Comparison of ENCODE assay signal across 8 cellular contexts in genomic region chr12:92929957-92930356, GRCh38. TPM values are rescaled to one million over a fixed set of nuclear protein-coding genes. Genes with fewer than 3 reads are reported as not detected.
DNase-seq lines count a peak whose midpoint lies in the region; ATAC-seq and TF ChIP-seq lines count a peak whose summit lies in the region.

No MANE protein-coding gene starts in this region.

- TF ChIP-seq CTCF in DND-41 (IDR thresholded peaks at IDR 0.05; ENCODE audit: borderline replicate concordance, extremely low read depth, low read length, poor library complexity, severe bottlenecking) (no peak), OCI-LY7 (conservative IDR thresholded peaks at IDR 0.05; ENCODE audit: low read length) (no peak), epithelial cell of esophagus (IDR thresholded peaks at IDR 0.05; ENCODE audit: insufficient read depth, low read depth, low read length, missing control alignments) (no peak), parathyroid adenoma (IDR thresholded peaks at IDR 0.05) (no peak), GM10266 (IDR thresholded peaks at IDR 0.05; ENCODE audit: control insufficient read depth, insufficient read depth, low read depth, missing control alignments) (no peak)

- no peak for ATAC-seq in DND-41 (ENCODE audit: insufficient read depth, low read depth)
- ATAC-seq in GM18511 (IDR thresholded peaks at IDR 0.05; ENCODE audit: unreplicated experiment), result no peak

- intact Hi-C loops in OCI-LY7 (cut with micrococcal nuclease; ENCODE audit: unreplicated experiment), result loop anchor here (2.0 to 5.0 kb wide), 3 partner anchors 237 to 512 kb away; partner anchors contain the start of gene UBE2N

- H3K4me1 ChIP-seq in DND-41 (ENCODE audit: insufficient read depth, low read length), result peaks cover 36% of the 10 kb centered on the region
- peaks cover 28% of the 10 kb centered on the region for H3K4me1 ChIP-seq in OCI-LY7 (ENCODE audit: insufficient read depth, low read length, poor library complexity, severe bottlenecking)
- H3K4me1 ChIP-seq in parathyroid adenoma, result peaks cover 22% of the 10 kb centered on the region

- H3K27ac ChIP-seq in DND-41 (ENCODE audit: low read length), result peak overlapping the region; percentile 92
- H3K27ac ChIP-seq in OCI-LY7 (ENCODE audit: low read depth, low read length, poor library complexity, severe bottlenecking), result peak overlapping the region; percentile 44
- peak overlapping the region; percentile 92 for H3K27ac ChIP-seq in parathyroid adenoma

- POLR2A ChIA-PET in OCI-LY7 (lab: Charles Lee), result interaction anchor here (1.3 to 5.6 kb wide), 3 partner anchors 13 to 20 kb away, joined by 4 to 27 read pairs (median 6); no protein-coding TSS in a partner anchor

- H2AFZ ChIP-seq in DND-41 (ENCODE audit: low read depth, low read length) (peak overlapping the region; percentile 99), OCI-LY7 (ENCODE audit: low read length) (peak overlapping the region; percentile 80), parathyroid adenoma (peak overlapping the region; percentile 99)

- no TSS peak for BruUV-seq in OCI-LY7 (replicated peaks; lab: Mats Ljungman, UMichigan)

- DNase-seq in DND-41 (no peak), OCI-LY7 (ENCODE audit: low spot score) (no peak), epithelial cell of esophagus (ENCODE audit: low read depth) (no peak), foreskin melanocyte (no peak), GM10266 (ENCODE audit: extremely low spot score) (no peak), nucleus accumbens (lab: John Stamatoyannopoulos, UW) (no peak)

- no peaks in the 10 kb centered on the region for H3K9me2 ChIP-seq in OCI-LY7 (ENCODE audit: insufficient read depth, low read length)

- H3K9me3 ChIP-seq in DND-41 (ENCODE audit: insufficient read depth, low read length, severe bottlenecking) (no peaks in the 10 kb centered on the region), OCI-LY7 (ENCODE audit: low read length) (no peaks in the 10 kb centered on the region), parathyroid adenoma (ENCODE audit: control insufficient read depth, low read length) (no peaks in the 10 kb centered on the region)

- CTCF ChIA-PET in OCI-LY7 (lab: Charles Lee; ENCODE audit: unreplicated experiment), result interaction anchor here (0.6 kb wide), 1 partner anchor 537 kb away, joined by 3 read pairs; the partner anchor contains the start of gene MRPL42

- peak overlapping the region; percentile 60 to 83 for H3K4me3 ChIP-seq in DND-41 (ENCODE audit: low read depth in 1 of 2, low read length in 2 of 2)
- peak overlapping the region; percentile 75 for H3K4me3 ChIP-seq in OCI-LY7 (ENCODE audit: low read depth, low read length, poor library complexity, severe bottlenecking)
- H3K4me3 ChIP-seq in epithelial cell of esophagus (ENCODE audit: low read length), result peak overlapping the region; percentile 67
- H3K4me3 ChIP-seq in parathyroid adenoma (ENCODE audit: low read depth, low read length), result peak overlapping the region; percentile 91

- H3K36me3 ChIP-seq in DND-41 (ENCODE audit: insufficient read depth, low read length) (no peaks in the 10 kb centered on the region; the same call in 1 of the 2 replicates), OCI-LY7 (ENCODE audit: insufficient read depth, low read length) (no peaks in the 10 kb centered on the region), parathyroid adenoma (ENCODE audit: control insufficient read depth, insufficient read depth, low read length) (no peaks in the 10 kb centered on the region)

- H3K9ac ChIP-seq in DND-41 (ENCODE audit: low read depth, low read length) (peak overlapping the region; percentile 76), parathyroid adenoma (peak overlapping the region; percentile 28)

- H4K20me1 ChIP-seq in DND-41 (ENCODE audit: insufficient read depth, low read length), result peaks cover 12% of the 10 kb centered on the region; the same call in 1 of the 2 replicates
- H4K20me1 ChIP-seq in OCI-LY7 (ENCODE audit: insufficient read depth, low read length), result peaks cover 15% of the 10 kb centered on the region; the same call in 1 of the 2 replicates

- no peaks in the 10 kb centered on the region for H3K27me3 ChIP-seq in DND-41 (ENCODE audit: insufficient read depth, low read length, poor library complexity)
- no peaks in the 10 kb centered on the region for H3K27me3 ChIP-seq in parathyroid adenoma (ENCODE audit: control insufficient read depth, insufficient read depth, low read length)

- H3K4me2 ChIP-seq in DND-41 (ENCODE audit: insufficient read depth, low read length), result peak overlapping the region; percentile 90
- H3K4me2 ChIP-seq in OCI-LY7 (ENCODE audit: low read length), result peak overlapping the region; percentile 84
- H3K4me2 ChIP-seq in parathyroid adenoma (ENCODE audit: low read length), result peak overlapping the region; percentile 66

- H3K79me2 ChIP-seq in DND-41 (ENCODE audit: insufficient read depth, low read length) (peaks cover 42% of the 10 kb centered on the region), OCI-LY7 (ENCODE audit: insufficient read depth, low read depth, low read length) (peaks cover 32% of the 10 kb centered on the region; the same call in 1 of the 2 replicates), parathyroid adenoma (peaks cover 19% of the 10 kb centered on the region)

RNA-seq across cellular contexts. Expression of gene EEA1, which starts 0.9 kb away (rescaled TPM):
- 3.0 and 8.4 TPM in 2 replicates for total RNA-seq in OCI-LY7 (2014; rRNA removed; shearing (Covaris generic))
- total RNA-seq in OCI-LY7 (2022), result 11.9 and 12.1 TPM in 2 replicates
